8 cellular contexts compared by ENCODE assay signal in the genomic region with DNA sequence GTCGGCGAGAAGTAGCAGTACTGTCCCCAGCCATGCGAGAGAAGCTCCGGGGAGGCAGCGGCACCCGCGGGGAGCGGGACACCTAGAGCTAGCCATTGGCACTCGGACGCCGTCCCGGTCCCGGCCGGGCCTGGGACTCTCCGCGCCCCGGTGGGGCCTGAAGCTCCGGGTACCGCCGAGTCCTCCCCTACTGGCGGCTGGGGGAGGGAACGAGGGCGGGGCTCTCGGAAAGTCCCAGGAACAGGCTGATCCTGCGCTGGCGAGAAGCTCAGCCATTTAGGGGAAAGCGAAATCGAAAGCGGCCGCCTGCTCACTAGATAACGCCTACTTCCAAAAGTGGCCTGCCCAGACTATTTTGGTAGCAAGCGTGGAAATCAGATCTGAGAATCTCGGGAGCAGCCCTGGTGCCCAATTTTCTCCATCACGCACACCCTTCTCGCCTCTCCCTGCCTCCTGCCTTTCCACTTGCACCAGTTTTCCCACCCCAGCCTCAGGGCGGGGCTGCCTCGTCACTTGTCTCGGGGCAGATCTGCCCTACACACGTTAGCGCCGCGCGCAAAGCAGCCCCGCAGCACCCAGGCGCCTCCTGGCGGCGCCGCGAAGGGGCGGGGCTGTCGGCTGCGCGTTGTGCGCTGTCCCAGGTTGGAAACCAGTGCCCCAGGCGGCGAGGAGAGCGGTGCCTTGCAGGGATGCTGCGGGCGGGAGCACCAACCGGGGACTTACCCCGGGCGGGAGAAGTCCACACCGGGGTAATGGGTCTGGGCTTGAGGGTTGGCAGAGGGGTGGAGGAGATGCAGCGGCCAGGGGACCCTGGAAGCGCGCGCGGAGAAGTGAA. TPM values are rescaled to one million over a fixed set of nuclear protein-coding genes. Genes with fewer than 3 reads are reported as not detected.
A peak's percentile ranks its signal among the peaks of the same experiment; 100 is the strongest.
DNase-seq lines count a peak whose midpoint lies in the region; ATAC-seq, FAIRE-seq and TF ChIP-seq lines count a peak whose summit lies in the region.

A gene (plus strand): TSS at position 652 of the 835 bp plus-strand sequence. CDS start 38 bp downstream, at position 690.
A gene with protein sequence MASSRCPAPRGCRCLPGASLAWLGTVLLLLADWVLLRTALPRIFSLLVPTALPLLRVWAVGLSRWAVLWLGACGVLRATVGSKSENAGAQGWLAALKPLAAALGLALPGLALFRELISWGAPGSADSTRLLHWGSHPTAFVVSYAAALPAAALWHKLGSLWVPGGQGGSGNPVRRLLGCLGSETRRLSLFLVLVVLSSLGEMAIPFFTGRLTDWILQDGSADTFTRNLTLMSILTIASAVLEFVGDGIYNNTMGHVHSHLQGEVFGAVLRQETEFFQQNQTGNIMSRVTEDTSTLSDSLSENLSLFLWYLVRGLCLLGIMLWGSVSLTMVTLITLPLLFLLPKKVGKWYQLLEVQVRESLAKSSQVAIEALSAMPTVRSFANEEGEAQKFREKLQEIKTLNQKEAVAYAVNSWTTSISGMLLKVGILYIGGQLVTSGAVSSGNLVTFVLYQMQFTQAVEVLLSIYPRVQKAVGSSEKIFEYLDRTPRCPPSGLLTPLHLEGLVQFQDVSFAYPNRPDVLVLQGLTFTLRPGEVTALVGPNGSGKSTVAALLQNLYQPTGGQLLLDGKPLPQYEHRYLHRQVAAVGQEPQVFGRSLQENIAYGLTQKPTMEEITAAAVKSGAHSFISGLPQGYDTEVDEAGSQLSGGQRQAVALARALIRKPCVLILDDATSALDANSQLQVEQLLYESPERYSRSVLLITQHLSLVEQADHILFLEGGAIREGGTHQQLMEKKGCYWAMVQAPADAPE (minus strand): TSS at position 164 of the 835 bp plus-strand sequence. CDS start 68 bp downstream, at position 96.

- H3K4me2 ChIP-seq in neuronal stem cell (ENCODE audit: insufficient read depth, low read length, poor library complexity, severe bottlenecking) = peak within 1 kb of the TSS; percentile 99

- DNase-seq in GOT3 (lab: John Stamatoyannopoulos, UW) (peak; percentile 89), SJSA1 (ENCODE audit: low read depth in 1 of 2, low spot score in 2 of 2) (peak; percentile 93 to 99), foreskin keratinocyte (peak; percentile 84 to 93), neuronal stem cell (ENCODE audit: low spot score) (peak; percentile 86)
- peak; percentile 91 to 95 (median 92) for DNase-seq in activated naive CD4-positive, alpha-beta T cell (lab: John Stamatoyannopoulos, UW)

- WGBS in neuronal stem cell (ENCODE audit: extremely low coverage in 2 of 2, insufficient read length in 2 of 2, insufficient replicate concordance in 1 of 2), 2 donors = no CpG with 5 or more reads among the region's 68 CpGs

- peaks cover 49% of the 10 kb centered on the region for H3K36me3 ChIP-seq in SJSA1
- no peaks in the 10 kb centered on the region for H3K36me3 ChIP-seq in neuronal stem cell (replicated peaks in 1 of 2; ENCODE audit: control insufficient read depth in 2 of 2, insufficient read depth in 2 of 2, low read length in 2 of 2)
- peaks cover 0 to 46% (median 40%) of the 10 kb centered on the region in 5 donors for H3K36me3 ChIP-seq in subcutaneous abdominal adipose tissue (ENCODE audit: control insufficient read depth in 5 of 5, insufficient read depth in 5 of 5, low read length in 5 of 5)

- H3K79me1 ChIP-seq in neuronal stem cell (ENCODE audit: low read depth, low read length) = no peaks in the 10 kb centered on the region

- peak; percentile 73 for TF ChIP-seq CTCF in LNCAP (IDR thresholded peaks at IDR 0.05)
- peak; percentile 98 for TF ChIP-seq CTCF in foreskin keratinocyte (conservative IDR thresholded peaks at IDR 0.05)

- H3K9ac ChIP-seq in neuronal stem cell (ENCODE audit: low read depth, low read length, poor library complexity) (peak within 1 kb of the TSS; percentile 89), subcutaneous abdominal adipose tissue (ENCODE audit: low read length in 5 of 5) (peak within 1 kb of the TSS; percentile 93 to 100 (median 99))

- peak within 1 kb of the TSS; percentile 36 for H3K23ac ChIP-seq in neuronal stem cell (ENCODE audit: low read depth, low read length, poor library complexity)

- peak within 1 kb of the TSS; percentile 99 for H2AFZ ChIP-seq in neuronal stem cell (ENCODE audit: low read length)

- peak within 1 kb of the TSS; percentile 81 for H3K27ac ChIP-seq in SJSA1
- H3K27ac ChIP-seq in foreskin keratinocyte = peak within 1 kb of the TSS; percentile 96
- no peak within 1 kb of the TSS for H3K27ac ChIP-seq in neuronal stem cell (replicated peaks; ENCODE audit: low read length)
- H3K27ac ChIP-seq in subcutaneous abdominal adipose tissue (ENCODE audit: low read depth, low read length) = peak within 1 kb of the TSS; percentile 99

- peak within 1 kb of the TSS; percentile 88 for H3K18ac ChIP-seq in neuronal stem cell (ENCODE audit: low read length)

- FAIRE-seq in G401.6 (lab: Jason Lieb, UNC) = peak; percentile 64

- H3K4me1 ChIP-seq in SJSA1 (replicated peaks) (peaks cover 15% of the 10 kb centered on the region), foreskin keratinocyte (no peaks in the 10 kb centered on the region), neuronal stem cell (ENCODE audit: control insufficient read depth in 2 of 2, insufficient read depth in 1 of 2, low read depth in 1 of 2, low read length in 2 of 2) (peaks cover 2 to 14% of the 10 kb centered on the region in 2 donors), subcutaneous abdominal adipose tissue (ENCODE audit: control insufficient read depth in 5 of 5, insufficient read depth in 5 of 5, low read length in 5 of 5) (peaks cover 5 to 57% (median 32%) of the 10 kb centered on the region in 5 donors)

- H2BK12ac ChIP-seq in neuronal stem cell (ENCODE audit: low read length) = peak within 1 kb of the TSS; percentile 27

- H3K14ac ChIP-seq in neuronal stem cell (ENCODE audit: low read length) = no peak within 1 kb of the TSS

- H2BK120ac ChIP-seq in neuronal stem cell (ENCODE audit: low read depth, low read length) = no peak within 1 kb of the TSS

- H3K9me3 ChIP-seq in SJSA1 (replicated peaks) (no peaks in the 10 kb centered on the region), neuronal stem cell (replicated peaks in 1 of 2; ENCODE audit: control insufficient read depth in 2 of 2, insufficient read depth in 1 of 2, low read depth in 1 of 2, low read length in 2 of 2) (no peaks in the 10 kb centered on the region), subcutaneous abdominal adipose tissue (ENCODE audit: control insufficient read depth in 5 of 5, low read length in 5 of 5) (no peaks in the 10 kb centered on the region)

- no peaks in the 10 kb centered on the region for H3K27me3 ChIP-seq in SJSA1 (replicated peaks)
- H3K27me3 ChIP-seq in foreskin keratinocyte = no peaks in the 10 kb centered on the region
- peaks cover 6 to 93% (median 42%) of the 10 kb centered on the region in 3 experiments for H3K27me3 ChIP-seq in neuronal stem cell (ENCODE audit: control insufficient read depth in 3 of 3, insufficient read depth in 3 of 3, low read depth in 1 of 3, low read length in 3 of 3)
- no peaks in the 10 kb centered on the region for H3K27me3 ChIP-seq in subcutaneous abdominal adipose tissue (ENCODE audit: control insufficient read depth in 5 of 5, insufficient read depth in 4 of 5, low read length in 5 of 5)

- peak; percentile 94 for ATAC-seq in foreskin keratinocyte

- no peak within 1 kb of the TSS for H4K8ac ChIP-seq in neuronal stem cell (ENCODE audit: low read depth, low read length)

- peak within 1 kb of the TSS; percentile 69 for H3K4me3 ChIP-seq in SJSA1
- peak within 1 kb of the TSS; percentile 71 to 86 for H3K4me3 ChIP-seq in neuronal stem cell (ENCODE audit: low read length in 2 of 2)
- H3K4me3 ChIP-seq in subcutaneous abdominal adipose tissue (ENCODE audit: low read depth in 1 of 5, low read length in 5 of 5) = peak within 1 kb of the TSS; percentile 85 to 97 (median 93)

- H2AK5ac ChIP-seq in neuronal stem cell (ENCODE audit: low read depth, low read length) = no peak within 1 kb of the TSS

- peak within 1 kb of the TSS; percentile 25 for H2BK5ac ChIP-seq in neuronal stem cell (ENCODE audit: low read length)

- peak within 1 kb of the TSS; percentile 15 for H4K91ac ChIP-seq in neuronal stem cell (ENCODE audit: low read depth, low read length, poor library complexity)

- H3K4ac ChIP-seq in neuronal stem cell (ENCODE audit: low read length) = no peak within 1 kb of the TSS

- H2BK15ac ChIP-seq in neuronal stem cell (ENCODE audit: low read length) = peak within 1 kb of the TSS; percentile 84

RNA-seq across cellular contexts. Expression of the first gene that starts in this region (rescaled TPM):
- total RNA-seq in SJSA1 (2014; rRNA removed; shearing (Covaris generic)) = 66.0 and 91.8 TPM in 2 replicates
- total RNA-seq in foreskin keratinocyte = 33.9 and 44.1 TPM in 2 replicates
- 71.1 and 76.9 TPM in 2 replicates for polyA plus RNA-seq in foreskin keratinocyte
- polyA plus RNA-seq in neuronal stem cell (2013, experiment 1 of 2) = 0.15 TPM
- polyA plus RNA-seq in neuronal stem cell (2013, experiment 2 of 2) = 0.29 TPM

RNA-seq across cellular contexts. Expression of the second gene that starts in this region (rescaled TPM):
- total RNA-seq in SJSA1 (2014; rRNA removed; shearing (Covaris generic)) = 92.8 and 106 TPM in 2 replicates
- 77.4 and 79.2 TPM in 2 replicates for total RNA-seq in foreskin keratinocyte
- polyA plus RNA-seq in foreskin keratinocyte = 68.0 and 75.5 TPM in 2 replicates
- 4.4 TPM for polyA plus RNA-seq in neuronal stem cell (2013, experiment 1 of 2)
- polyA plus RNA-seq in neuronal stem cell (2013, experiment 2 of 2) = 4.3 TPM
